Comparison of ENCODE assay signal across 16 cellular contexts in genomic region chr2:57107353-57107752, GRCh38.
"Had no signal": no experiment of that assay in that cellular context is flagged by ENCODE, and none has a peak within 500 bp of the region (broad histone marks: within the 10 kb centered on the region; RNA-seq: fewer than 3 reads in every experiment).

No MANE protein-coding gene starts in this region.

- ATAC-seq: foreskin keratinocyte; left ventricle myocardium superior; naive thymus-derived CD8-positive, alpha-beta T cell had no signal

- H3K36me3 ChIP-seq: colonic mucosa, esophagus squamous epithelium, right atrium auricular region, stomach, thoracic aorta, transverse colon had no signal

- H3K4me1 ChIP-seq: colonic mucosa, esophagus squamous epithelium, foreskin keratinocyte, right atrium auricular region, stomach, transverse colon had no signal

- H3K27me3 ChIP-seq: colonic mucosa, esophagus squamous epithelium, foreskin keratinocyte, right atrium auricular region, stomach, transverse colon had no signal

- H3K9me3 ChIP-seq: colonic mucosa had no signal

- H3K27ac ChIP-seq: colonic mucosa, esophagus squamous epithelium, foreskin keratinocyte, right atrium auricular region, stomach, thoracic aorta, transverse colon had no signal

- DNase-seq: colonic mucosa; dermis blood vessel endothelial cell; esophagus squamous epithelium; foreskin keratinocyte; immature natural killer cell; left ventricle myocardium superior; mesendoderm; naive thymus-derived CD8-positive, alpha-beta T cell; small intestine; stimulated activated CD4-positive, alpha-beta T cell treated with anti-CD3 and anti-CD28 coated beads, Interleukin-12 subunit alpha, Interleukin-12 subunit beta, amount 100 ng/mL, for 4 hours; stimulated activated naive CD4-positive, alpha-beta T cell; stomach; substantia nigra; transverse colon had no signal

- H3K4me3 ChIP-seq: colonic mucosa, esophagus squamous epithelium, right atrium auricular region, stomach, thoracic aorta, transverse colon had no signal
